ENCODE assay signal across 1 cellular context in genomic region chr2:188527110-188527509, GRCh38.
TF ChIP-seq lines count a peak whose summit lies in the region.

No MANE protein-coding gene starts in this region.

TF ChIP-seq in SK-N-SH treated with all-trans-retinoic acid at 6 μM for 48 hours, 23 proteins besides CTCF, POLR2A, EP300 and RAD21 (continued from another document):
- TF ChIP-seq TSHZ2 (CRISPR knock-in tag; IDR thresholded peaks at IDR 0.05) (no peak), SNAI2 (CRISPR knock-in tag; IDR thresholded peaks at IDR 0.05) (no peak), ZNF70 (CRISPR knock-in tag; IDR thresholded peaks at IDR 0.05) (no peak), ZFP3 (CRISPR knock-in tag; IDR thresholded peaks at IDR 0.05) (no peak), GLIS3 (CRISPR knock-in tag; IDR thresholded peaks at IDR 0.05) (no peak), CSRNP3 (CRISPR knock-in tag; IDR thresholded peaks at IDR 0.05) (no peak), BACH2 (CRISPR knock-in tag; IDR thresholded peaks at IDR 0.05; ENCODE audit: borderline replicate concordance) (no peak), PPARA (CRISPR knock-in tag; IDR thresholded peaks at IDR 0.05; ENCODE audit: borderline replicate concordance) (no peak), ISL1 (CRISPR knock-in tag; IDR thresholded peaks at IDR 0.05) (no peak), RARB (CRISPR knock-in tag; IDR thresholded peaks at IDR 0.05) (no peak)
